Comparison of ENCODE assay signal across 11 cellular contexts in genomic region chrX:46626566-46626965, GRCh38. TPM values are rescaled to one million over a fixed set of nuclear protein-coding genes. Genes with fewer than 3 reads are reported as not detected.
DNase-seq lines count a peak whose midpoint lies in the region; ATAC-seq, FAIRE-seq and TF ChIP-seq lines count a peak whose summit lies in the region.
"Had no signal": no experiment of that assay in that cellular context is flagged by ENCODE, and none has a peak within 500 bp of the region (broad histone marks: within the 10 kb centered on the region; RNA-seq: fewer than 3 reads in every experiment).

No MANE protein-coding gene starts in this region.

- TF ChIP-seq EP300 in gastroesophageal sphincter (IDR thresholded peaks at IDR 0.05): no peak

- peak; percentile 92 for FAIRE-seq in GM12892 (lab: Jason Lieb, UNC)

- peaks cover 24% of the 10 kb centered on the region for H3K36me3 Mint-ChIP-seq in GM23338 (ENCODE audit: low read depth)

- no peak overlapping the region for H3K4me3 Mint-ChIP-seq in GM23338
- H3K4me3 Mint-ChIP-seq: neural crest cell had no signal

- no peak for TF ChIP-seq POLR2A in GM12892 (IDR thresholded peaks at IDR 0.05; ENCODE audit: low read depth, low read length)
- no peak for TF ChIP-seq POLR2A in gastroesophageal sphincter (IDR thresholded peaks at IDR 0.05)

- no peaks in the 10 kb centered on the region for H3F3A ChIP-seq in GM23338 (replicated peaks; ENCODE audit: low read depth)

- H3K4me3 ChIP-seq in BLaER1 (no peak overlapping the region), gastroesophageal sphincter (no peak overlapping the region), GM23338 (no peak overlapping the region)
- H3K4me3 ChIP-seq: HAP-1 had no signal

- H3K9me2 ChIP-seq in GM23338 (ENCODE audit: insufficient read depth): no peaks in the 10 kb centered on the region

- H4K20me1 ChIP-seq in BLaER1 (no peaks in the 10 kb centered on the region), GM23338 (replicated peaks; ENCODE audit: insufficient read depth) (no peaks in the 10 kb centered on the region)

- peaks cover 44% of the 10 kb centered on the region for H3K4me1 ChIP-seq in BLaER1
- peaks cover 0 to 26% (median 2%) of the 10 kb centered on the region in 3 donors for H3K4me1 ChIP-seq in gastroesophageal sphincter
- H3K4me1 ChIP-seq in GM23338 (ENCODE audit: insufficient read depth): peaks cover 22% of the 10 kb centered on the region

- DNase-seq in GM12892 (ENCODE audit: insufficient read length) (no peak), T-helper 22 cell (ENCODE audit: low read depth) (peak; percentile 5), DMS53 (lab: John Stamatoyannopoulos, UW) (no peak), NK-92 (lab: John Stamatoyannopoulos, UW; ENCODE audit: unreplicated experiment) (no peak), GM23338 (ENCODE audit: low spot score) (no peak)
- DNase-seq: NCI-H1417 had no signal

- no peaks in the 10 kb centered on the region for H3K27me3 ChIP-seq in BLaER1
- H3K27me3 ChIP-seq in gastroesophageal sphincter: no peaks in the 10 kb centered on the region
- H3K27me3 ChIP-seq in GM23338 (ENCODE audit: insufficient read depth): no peaks in the 10 kb centered on the region

- ATAC-seq in gastroesophageal sphincter (no peak), GM23338 (no peak), GM19328 (IDR thresholded peaks at IDR 0.05; ENCODE audit: unreplicated experiment) (no peak)

- H3K36me3 ChIP-seq in BLaER1 (peaks cover 9% of the 10 kb centered on the region; the same call in 1 of the 2 replicates), gastroesophageal sphincter (no peaks in the 10 kb centered on the region), GM23338 (ENCODE audit: insufficient read depth) (no peaks in the 10 kb centered on the region)
- H3K36me3 ChIP-seq: HAP-1 had no signal

- H3K27ac ChIP-seq in BLaER1: peak overlapping the region; percentile 63; the same call in 1 of the 2 replicates
- peak overlapping the region in 3 of 4 donors; percentile 7 to 62 (median 24) for H3K27ac ChIP-seq in gastroesophageal sphincter
- H3K27ac ChIP-seq in GM23338 (ENCODE audit: low read depth): no peak overlapping the region

- no peak overlapping the region for H3K9ac ChIP-seq in BLaER1

- H3K79me2 ChIP-seq in GM23338 (replicated peaks; ENCODE audit: insufficient read depth): no peaks in the 10 kb centered on the region

- WGBS in gastroesophageal sphincter (ENCODE audit: low coverage in 1 of 2), 2 donors: 43% methylated on average over 3 of the region's 7 CpGs; no CpG with 5 or more reads in 1 of the 2 donors

- H3K4me1 Mint-ChIP-seq in GM23338: peaks cover 37% of the 10 kb centered on the region

- TF ChIP-seq CTCF in gastroesophageal sphincter (IDR thresholded peaks at IDR 0.05) (no peak), GM23338 (conservative IDR thresholded peaks at IDR 0.05; ENCODE audit: low read depth in 2 of 2) (no peak)

- H3K9me3 ChIP-seq in BLaER1 (peaks cover 7% of the 10 kb centered on the region; the same call in 1 of the 2 replicates), gastroesophageal sphincter (no peaks in the 10 kb centered on the region)
- H3K9me3 ChIP-seq: HAP-1 had no signal

- no peak overlapping the region for H3K27ac Mint-ChIP-seq in GM23338

- H3K27me3 Mint-ChIP-seq in GM23338 (ENCODE audit: insufficient read depth, low read depth, poor library complexity): peaks cover 3% of the 10 kb centered on the region

- H3K4me2 ChIP-seq in BLaER1 (peak overlapping the region; percentile 66), GM23338 (no peak overlapping the region)

- H3K9me3 Mint-ChIP-seq in GM23338: no peaks in the 10 kb centered on the region
- H3K9me3 Mint-ChIP-seq: neural crest cell had no signal

- H2AFZ ChIP-seq in GM23338: no peak overlapping the region

TF ChIP-seq in GM23338, 12 proteins besides CTCF, POLR2A, EP300 and RAD21 (continues in another document):
- TF ChIP-seq ZNF114 (CRISPR knock-in tag; IDR thresholded peaks at IDR 0.05) (no peak), POLR2AphosphoS5 (IDR thresholded peaks at IDR 0.05; ENCODE audit: low read depth) (no peak), EZH2 (IDR thresholded peaks at IDR 0.05; ENCODE audit: low read depth, unreplicated experiment) (no peak), REST (IDR thresholded peaks at IDR 0.05; ENCODE audit: unreplicated experiment) (no peak), ETS1 (IDR thresholded peaks at IDR 0.05) (no peak), JUNB (IDR thresholded peaks at IDR 0.05; ENCODE audit: unreplicated experiment) (no peak), NANOG (IDR thresholded peaks at IDR 0.05; ENCODE audit: borderline replicate concordance) (no peak), STAT1 (IDR thresholded peaks at IDR 0.05; ENCODE audit: unreplicated experiment) (no peak), CREB1 (CRISPR knock-in tag; IDR thresholded peaks at IDR 0.05; ENCODE audit: low read depth) (no peak), ZNF331 (CRISPR knock-in tag; IDR thresholded peaks at IDR 0.05; ENCODE audit: low read depth) (no peak), EZH2phosphoT487 (IDR thresholded peaks at IDR 0.05; ENCODE audit: unreplicated experiment) (no peak)

RNA-seq across cellular contexts. Expression of gene CHST7, which starts 53.0 kb away (rescaled TPM):
- polyA plus RNA-seq in GM12892 (2012; ENCODE audit: missing spikeins): 2.3 TPM
- total RNA-seq in gastroesophageal sphincter: 10 to 100 TPM; 12.1 to 22.3 (median 18.3) TPM
- 23.9 and 27.2 TPM in 2 replicates for total RNA-seq in GM23338 (2014; rRNA removed; shearing (Covaris generic))
- 7.6 and 8.7 TPM in 2 replicates for polyA plus RNA-seq in GM23338 (2016; fragmentation: Nextera tagmentation; extraction: Ambion mirVana)
